11 cellular contexts compared by ENCODE assay signal in the genomic region with DNA sequence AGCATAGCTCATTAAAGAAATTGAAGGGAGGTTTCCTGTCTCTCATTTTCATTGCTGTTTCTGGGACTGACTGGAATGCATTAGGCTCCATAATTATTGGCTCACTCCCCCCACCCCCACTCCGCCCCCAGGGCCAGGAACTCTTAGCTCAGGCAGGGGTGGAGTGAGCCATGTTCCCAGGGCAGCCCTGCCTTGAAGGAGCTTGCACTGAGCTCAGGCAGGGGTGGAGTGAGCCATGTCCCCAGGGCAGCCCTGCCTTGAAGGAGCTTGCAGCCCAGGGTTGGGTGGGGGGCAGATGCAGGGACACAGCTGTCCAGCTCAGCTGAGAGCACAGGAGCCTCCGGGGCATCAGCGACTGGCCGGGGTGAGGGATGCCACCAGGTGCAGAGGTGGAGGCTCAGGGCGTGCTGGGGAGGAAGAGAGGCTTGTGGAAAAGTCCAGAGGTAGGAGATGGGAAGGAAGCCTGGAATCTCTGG. TPM values are rescaled to one million over a fixed set of nuclear protein-coding genes. Genes with fewer than 3 reads are reported as not detected.
A peak's percentile ranks its signal among the peaks of the same experiment; 100 is the strongest.
DNase-seq lines count a peak whose midpoint lies in the region; ATAC-seq and TF ChIP-seq lines count a peak whose summit lies in the region.
"Had no signal": no experiment of that assay in that cellular context is flagged by ENCODE, and none has a peak within 500 bp of the region (broad histone marks: within the 10 kb centered on the region; RNA-seq: fewer than 3 reads in every experiment).

No MANE protein-coding gene starts in this region.

- peaks cover 0 to 44% (median 4%) of the 10 kb centered on the region in 11 experiments; a peak in 9 of 22 replicates for H4K20me1 ChIP-seq in BLaER1 treated with 17β-estradiol and CSF1 and Interleukin-3, amounts not matched to agents 10 nM and 100 nM

- no peak for TF ChIP-seq CTCF in glutamatergic neuron (IDR thresholded peaks at IDR 0.05; ENCODE audit: partially characterized antibody, unreplicated experiment)
- TF ChIP-seq CTCF in osteocyte (IDR thresholded peaks at IDR 0.05) = no peak

- peak overlapping the region in 7 of 11 experiments; percentile 7 to 56 (median 50); a peak in 7 of 22 replicates for H3K4me2 ChIP-seq in BLaER1 treated with 17β-estradiol and CSF1 and Interleukin-3, amounts not matched to agents 10 nM and 100 nM

- peaks cover 30 to 83% (median 57%) of the 10 kb centered on the region in 11 experiments for H3K36me3 ChIP-seq in BLaER1 treated with 17β-estradiol and CSF1 and Interleukin-3, amounts not matched to agents 10 nM and 100 nM
- peaks cover 14% of the 10 kb centered on the region for H3K36me3 ChIP-seq in SJCRH30

- H3K36me3 Mint-ChIP-seq in glutamatergic neuron (ENCODE audit: unreplicated experiment) = peaks cover 14% of the 10 kb centered on the region
- H3K36me3 Mint-ChIP-seq in osteocyte (ENCODE audit: unreplicated experiment) = peaks cover 27% of the 10 kb centered on the region
- H3K36me3 Mint-ChIP-seq in activated T-cell treated with anti-CD3 and anti-CD28 coated beads, Interleukin-2, amount 50 U/mL, for 24 hours (ENCODE audit: low read depth) = peaks cover 19% of the 10 kb centered on the region
- H3K36me3 Mint-ChIP-seq: natural killer cell had no signal

- H3K27ac Mint-ChIP-seq in glutamatergic neuron (ENCODE audit: unreplicated experiment) (peak overlapping the region; percentile 76), osteocyte (ENCODE audit: unreplicated experiment) (peak overlapping the region; percentile 68)
- H3K27ac Mint-ChIP-seq in activated T-cell treated with anti-CD3 and anti-CD28 coated beads, Interleukin-2, amount 50 U/mL, for 24 hours = no peak overlapping the region
- H3K27ac Mint-ChIP-seq: activated B cell treated with CpG ODN at 0.5 μM for 24 hours, natural killer cell had no signal

- peaks cover 16% of the 10 kb centered on the region for H3K9me3 Mint-ChIP-seq in glutamatergic neuron (ENCODE audit: unreplicated experiment)
- H3K9me3 Mint-ChIP-seq in osteocyte (ENCODE audit: unreplicated experiment) = peaks cover 7% of the 10 kb centered on the region
- H3K9me3 Mint-ChIP-seq in activated T-cell treated with anti-CD3 and anti-CD28 coated beads, Interleukin-2, amount 50 U/mL, for 24 hours = peaks cover 7% of the 10 kb centered on the region

- peaks cover 42% of the 10 kb centered on the region for H3K4me1 Mint-ChIP-seq in glutamatergic neuron (ENCODE audit: low read depth, unreplicated experiment)
- peaks cover 36% of the 10 kb centered on the region for H3K4me1 Mint-ChIP-seq in osteocyte (ENCODE audit: unreplicated experiment)
- H3K4me1 Mint-ChIP-seq in activated T-cell treated with anti-CD3 and anti-CD28 coated beads, Interleukin-2, amount 50 U/mL, for 24 hours (ENCODE audit: low read depth) = peaks cover 4% of the 10 kb centered on the region

- H3K9ac ChIP-seq in BLaER1 treated with 17β-estradiol and CSF1 and Interleukin-3, amounts not matched to agents 10 nM and 100 nM = peak overlapping the region in 5 of 11 experiments; percentile 25 to 41 (median 32); a peak in 8 of 22 replicates

- peak; percentile 94 to 95 for DNase-seq in SJCRH30
- peak; percentile 46 for DNase-seq in glutamatergic neuron
- DNase-seq in osteocyte (ENCODE audit: extremely low spot score, unreplicated experiment) = no peak
- DNase-seq in SIG-M5 treated with dmso at 0.1 percent for 504 hours (lab: John Stamatoyannopoulos, UW; ENCODE audit: unreplicated experiment) = no peak
- DNase-seq in H4 (ENCODE audit: low spot score) = no peak
- DNase-seq in activated T-cell treated with anti-CD3 and anti-CD28 coated beads, Interleukin-2, amount 50 U/mL, for 24 hours = no peak
- DNase-seq: activated B cell treated with CpG ODN at 0.5 μM for 24 hours, natural killer cell had no signal

- H3K4me3 Mint-ChIP-seq in glutamatergic neuron (ENCODE audit: unreplicated experiment) = peak overlapping the region; percentile 52
- no peak overlapping the region for H3K4me3 Mint-ChIP-seq in osteocyte (ENCODE audit: unreplicated experiment)
- H3K4me3 Mint-ChIP-seq in activated T-cell treated with anti-CD3 and anti-CD28 coated beads, Interleukin-2, amount 50 U/mL, for 24 hours = no peak overlapping the region
- H3K4me3 Mint-ChIP-seq: activated B cell treated with CpG ODN at 0.5 μM for 24 hours, natural killer cell had no signal

- peak overlapping the region in 8 of 11 experiments; percentile 20 to 68 (median 50); a peak in 14 of 22 replicates for H3K27ac ChIP-seq in BLaER1 treated with 17β-estradiol and CSF1 and Interleukin-3, amounts not matched to agents 10 nM and 100 nM
- peak overlapping the region; percentile 85 for H3K27ac ChIP-seq in SJCRH30

- peaks cover 17 to 26% (median 19%) of the 10 kb centered on the region in 11 experiments for H3K9me3 ChIP-seq in BLaER1 treated with 17β-estradiol and CSF1 and Interleukin-3, amounts not matched to agents 10 nM and 100 nM (replicated peaks in 1 of 11)
- no peaks in the 10 kb centered on the region for H3K9me3 ChIP-seq in SJCRH30 (replicated peaks)
- H3K9me3 ChIP-seq: adrenal gland had no signal

- no peaks in the 10 kb centered on the region for H3K27me3 ChIP-seq in BLaER1 treated with 17β-estradiol and CSF1 and Interleukin-3, amounts not matched to agents 10 nM and 100 nM
- no peaks in the 10 kb centered on the region for H3K27me3 ChIP-seq in SJCRH30
- H3K27me3 ChIP-seq: adrenal gland had no signal

- H3K4me3 ChIP-seq in BLaER1 treated with 17β-estradiol and CSF1 and Interleukin-3, amounts not matched to agents 10 nM and 100 nM = no peak overlapping the region
- H3K4me3 ChIP-seq in SJCRH30 = peak overlapping the region; percentile 52
- H3K4me3 ChIP-seq: adrenal gland had no signal

- peaks cover 9% of the 10 kb centered on the region for H3K27me3 Mint-ChIP-seq in glutamatergic neuron (ENCODE audit: unreplicated experiment)
- H3K27me3 Mint-ChIP-seq in osteocyte (ENCODE audit: unreplicated experiment) = no peaks in the 10 kb centered on the region
- H3K27me3 Mint-ChIP-seq in activated T-cell treated with anti-CD3 and anti-CD28 coated beads, Interleukin-2, amount 50 U/mL, for 24 hours = no peaks in the 10 kb centered on the region
- H3K27me3 Mint-ChIP-seq: activated B cell treated with CpG ODN at 0.5 μM for 24 hours had no signal

- H3K4me1 ChIP-seq in BLaER1 treated with 17β-estradiol and CSF1 and Interleukin-3, amounts not matched to agents 10 nM and 100 nM = peaks cover 0 to 49% (median 40%) of the 10 kb centered on the region in 10 experiments; a peak in 17 of 20 replicates
- H3K4me1 ChIP-seq in SJCRH30 = peaks cover 29% of the 10 kb centered on the region

- ATAC-seq in HG02870 (IDR thresholded peaks at IDR 0.05; ENCODE audit: unreplicated experiment) = no peak
- ATAC-seq: natural killer cell had no signal

RNA-seq across cellular contexts. Expression of gene TFDP1, which starts 39.1 kb away (rescaled TPM):
- total RNA-seq in SJCRH30 (2014; rRNA removed; shearing (Covaris generic)) = 113 and 127 TPM in 2 replicates
- 62.0 TPM for total RNA-seq in glutamatergic neuron (ENCODE audit: unreplicated experiment)
- total RNA-seq in osteocyte = 66.9 and 72.1 TPM in 2 replicates
- total RNA-seq in H4 (2014; rRNA removed; shearing (Covaris generic)) = 38.8 and 73.0 TPM in 2 replicates

RNA-seq across cellular contexts. Expression of gene DCUN1D2, which starts 55.0 kb away (rescaled TPM):
- total RNA-seq in SJCRH30 (2014; rRNA removed; shearing (Covaris generic)) = 21.4 and 25.9 TPM in 2 replicates
- total RNA-seq in glutamatergic neuron (ENCODE audit: unreplicated experiment) (97.7 TPM), osteocyte (27.5 and 29.0 TPM in 2 replicates)
- 4.5 and 19.6 TPM in 2 replicates for total RNA-seq in H4 (2014; rRNA removed; shearing (Covaris generic))

Comparison
In these comparisons a context has a peak if more than half of its experiments do, and no peak if none do; other contexts are left out.
1. DNase-seq: peak in SJCRH30 (2 of 2) and glutamatergic neuron (single experiment); none in osteocyte (single experiment), SIG-M5 treated with dmso at 0.1 percent for 504 hours (single experiment), H4 (single experiment) and activated T-cell treated with anti-CD3 and anti-CD28 coated beads, Interleukin-2, amount 50 U/mL, for 24 hours (single experiment).